8 cellular contexts compared by ENCODE assay signal in the genomic region with DNA sequence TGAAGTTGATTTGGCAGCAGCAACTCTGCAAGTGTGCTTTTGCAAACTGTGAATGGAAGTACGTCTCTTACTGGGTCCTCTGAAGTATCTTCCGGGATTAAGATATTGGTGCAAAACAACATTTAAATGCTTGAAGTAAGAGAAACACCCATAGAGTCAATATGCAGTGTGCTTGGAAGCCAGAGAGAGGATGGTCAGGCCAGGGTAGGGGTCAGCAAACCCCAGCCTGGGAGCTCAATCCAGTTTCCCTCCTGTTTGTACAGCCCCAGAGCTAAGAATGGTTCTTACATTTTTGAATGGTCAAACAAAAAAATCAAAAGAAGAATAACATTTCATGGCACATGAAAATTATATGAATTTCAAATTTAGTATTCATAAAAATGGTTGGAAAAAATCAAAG. TPM values are rescaled to one million over a fixed set of nuclear protein-coding genes. Genes with fewer than 3 reads are reported as not detected.
DNase-seq lines count a peak whose midpoint lies in the region; ATAC-seq and TF ChIP-seq lines count a peak whose summit lies in the region.
"Had no signal": no experiment of that assay in that cellular context is flagged by ENCODE, and none has a peak within 500 bp of the region (broad histone marks: within the 10 kb centered on the region; RNA-seq: fewer than 3 reads in every experiment).

No MANE protein-coding gene starts in this region.

- no peak for TF ChIP-seq RAD21 in HCT116 (IDR thresholded peaks at IDR 0.05; ENCODE audit: low read depth)

- H3K4me2 ChIP-seq in HCT116 (ENCODE audit: low read length), result peak overlapping the region; percentile 87

- H3K27ac ChIP-seq in HCT116 (ENCODE audit: low read depth, low read length) (no peak overlapping the region), Panc1 (ENCODE audit: low read length) (no peak overlapping the region; the same call in 1 of the 2 replicates), skin epidermis (peak overlapping the region in 15 of 21 experiments; percentile 4 to 87 (median 72))

- peaks cover 10 to 21% of the 10 kb centered on the region in 2 experiments for H3K4me1 ChIP-seq in HCT116 (ENCODE audit: control insufficient read depth in 1 of 2, insufficient read depth in 2 of 2, low read length in 2 of 2)
- no peaks in the 10 kb centered on the region; the same call in none of the 2 replicates for H3K4me1 ChIP-seq in Panc1 (ENCODE audit: control insufficient read depth, insufficient read depth, low read length)

- intact Hi-C loops in HCT116 (cut with micrococcal nuclease) (loop anchor here (5.0 kb wide), 1 partner anchor 168 kb away; no protein-coding TSS in a partner anchor), Panc1 (cut with micrococcal nuclease; ENCODE audit: unreplicated experiment) (no loop called here)

- DNase-seq in HCT116 (ENCODE audit: low read depth, low spot score), result no peak
- no peak for DNase-seq in Panc1 (ENCODE audit: low read depth, low spot score)
- peak; percentile 71 to 76 for DNase-seq in erythroblast (lab: John Stamatoyannopoulos, UW)
- DNase-seq in KBM-7, result no peak
- DNase-seq: NCI-H69 had no signal

- CTCF ChIA-PET in HCT116 (lab: Charles Lee), result interaction anchor here (0.6 to 2.2 kb wide), 2 partner anchors 16 to 266 kb away, joined by 3 to 6 read pairs; no protein-coding TSS in a partner anchor
- CTCF ChIA-PET in Panc1 (lab: Charles Lee), result no interaction called here

- POLR2A ChIA-PET in HCT116 (lab: Charles Lee) (no interaction called here), Panc1 (lab: Charles Lee) (no interaction called here)

- H3K27me3 ChIP-seq in HCT116 (ENCODE audit: insufficient read depth, low read length) (no peaks in the 10 kb centered on the region), Panc1 (ENCODE audit: control insufficient read depth, insufficient read depth, low read length) (no peaks in the 10 kb centered on the region)

- in situ Hi-C loops in Panc1 (cut with HindIII; ENCODE audit: low pct_unique_long_range_greater_than_20kb, low sequenced_read_pairs) (no loop called here), KBM-7 (cut with MboI; ENCODE audit: low pct_unique_long_range_greater_than_20kb, low sequenced_read_pairs) (no loop called here)

- H3K36me3 ChIP-seq in HCT116 (ENCODE audit: control insufficient read depth in 1 of 2, insufficient read depth in 2 of 2, low read length in 2 of 2) (no peaks in the 10 kb centered on the region), Panc1 (ENCODE audit: control insufficient read depth, insufficient read depth, low read length) (no peaks in the 10 kb centered on the region)

- no peaks in the 10 kb centered on the region for H4K20me1 ChIP-seq in HCT116 (ENCODE audit: insufficient read depth)

- ATAC-seq in HCT116, result no peak; the same call in 1 of the 2 replicates
- no peak for ATAC-seq in Panc1
- no peak for ATAC-seq in HG02571 (IDR thresholded peaks at IDR 0.05; ENCODE audit: unreplicated experiment)
- no peak for ATAC-seq in GM21576 (IDR thresholded peaks at IDR 0.05; ENCODE audit: unreplicated experiment)

- H3K9me3 ChIP-seq in HCT116 (ENCODE audit: control insufficient read depth in 1 of 2, insufficient read depth in 1 of 2, low read depth in 1 of 2, low read length in 2 of 2) (no peaks in the 10 kb centered on the region), Panc1 (ENCODE audit: control insufficient read depth, insufficient read depth, low read depth, low read length) (no peaks in the 10 kb centered on the region)

- H3K9ac ChIP-seq in HCT116 (ENCODE audit: low read length), result peak overlapping the region; percentile 50

- H3K4me3 ChIP-seq in HCT116 (replicated peaks in 1 of 2; ENCODE audit: low read depth in 1 of 2, low read length in 2 of 2) (peak overlapping the region; percentile 39 to 61; a peak in 3 of 4 replicates), Panc1 (ENCODE audit: low read depth in 2 of 2, low read length in 2 of 2) (peak overlapping the region; percentile 37 to 56; a peak in 3 of 4 replicates), skin epidermis (peak overlapping the region; percentile 11 to 42 (median 30))

- TF ChIP-seq CTCF in HCT116 (IDR thresholded peaks at IDR 0.05 in 2 of 3, conservative IDR thresholded peaks at IDR 0.05 in 1 of 3; ENCODE audit: borderline replicate concordance in 1 of 3, insufficient read depth in 1 of 3, low read depth in 2 of 3, low read length in 2 of 3) (no peak), Panc1 (IDR thresholded peaks at IDR 0.05) (no peak)

- no peak for TF ChIP-seq POLR2A in HCT116 (IDR thresholded peaks at IDR 0.05; ENCODE audit: borderline replicate concordance, extremely low read depth, insufficient read depth, insufficient read length)
- TF ChIP-seq POLR2A in erythroblast (IDR thresholded peaks at IDR 0.05; ENCODE audit: low read length), result no peak

- RAD21 ChIA-PET in HCT116 (lab: Charles Lee; ENCODE audit: low non-redundant PET in 1 of 2, low total read pairs in 2 of 2, uncharacterized antibody in 2 of 2, unreplicated experiment in 2 of 2), result no interaction called here

- BruUV-seq in HCT116 (replicated peaks; lab: Mats Ljungman, UMichigan) (no TSS peak), Panc1 (replicated peaks; lab: Mats Ljungman, UMichigan) (no TSS peak)

- peak overlapping the region; percentile 5 for H2AFZ ChIP-seq in HCT116 (ENCODE audit: low read depth, low read length, poor library complexity, severe bottlenecking)

- H3K79me2 ChIP-seq in HCT116 (ENCODE audit: insufficient read depth, low read length), result no peaks in the 10 kb centered on the region

- no peaks in the 10 kb centered on the region for H3K9me2 ChIP-seq in HCT116 (ENCODE audit: insufficient read depth)

TF ChIP-seq in HCT116, 20 proteins besides CTCF, POLR2A, EP300 and RAD21:
- TF ChIP-seq SIN3A (IDR thresholded peaks at IDR 0.05; ENCODE audit: low read depth), result no peak

RNA-seq across cellular contexts. Expression of a gene that starts 13.5 kb away (rescaled TPM):
- total RNA-seq in HCT116 (2021; ENCODE audit: unreplicated experiment) (6.6 TPM), Panc1 (2021; ENCODE audit: unreplicated experiment) (0.41 TPM)
- polyA plus RNA-seq in HCT116 (2012), result 1.5 and 2.1 TPM in 2 replicates
- polyA plus RNA-seq in Panc1 (2012; ENCODE audit: insufficient read length), result 0.47 TPM

Comparison
In these comparisons a context has a peak if more than half of its experiments do, and no peak if none do; other contexts are left out.
1. DNase-seq: peak in erythroblast (2 of 2); none in HCT116 (single experiment), Panc1 (single experiment) and KBM-7 (single experiment).
2. H3K27ac ChIP-seq: peak in skin epidermis (15 of 21); none in HCT116 (single experiment) and Panc1 (single experiment).
3. Peak in every context shown above with its lines, with median percentiles within 50 percentile points of each other: H3K4me3 ChIP-seq.